ENCODE assay signal across 11 cellular contexts in the genomic region with DNA sequence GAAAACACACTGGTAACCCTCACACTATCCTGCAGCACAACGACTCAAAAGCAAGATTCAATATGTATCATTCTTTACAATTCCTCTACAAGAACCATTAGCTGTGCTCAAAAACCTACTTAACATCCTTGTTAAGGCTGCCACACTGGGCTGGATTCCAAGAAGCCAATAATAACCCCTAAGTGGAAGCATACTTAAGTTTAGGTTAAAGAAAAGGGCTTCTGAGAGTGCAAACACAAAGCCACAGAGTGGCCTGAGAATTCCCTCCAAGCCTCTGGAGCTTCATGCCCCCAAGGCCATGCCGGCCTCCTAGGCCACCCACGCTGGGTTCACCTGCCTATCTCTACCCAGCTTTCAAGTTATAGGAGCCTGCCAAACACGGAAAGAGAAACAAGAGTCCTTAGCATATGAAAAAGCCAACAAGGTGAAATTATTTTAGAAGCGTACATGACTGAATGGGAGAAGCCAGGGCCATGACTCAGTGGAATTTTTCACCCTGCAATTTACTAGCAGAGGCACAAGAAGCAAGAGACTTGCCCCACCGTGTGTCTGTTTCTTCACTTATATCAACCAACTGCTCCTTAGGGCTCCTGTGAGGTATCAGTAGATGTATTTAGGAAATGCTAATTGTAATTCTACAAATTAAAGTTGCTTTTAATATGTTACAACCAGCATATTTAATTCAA.
DNase-seq lines count a peak whose midpoint lies in the region; ATAC-seq lines count a peak whose summit lies in the region.
"Had no signal": no experiment of that assay in that cellular context is flagged by ENCODE, and none has a peak within 500 bp of the region (broad histone marks: within the 10 kb centered on the region; RNA-seq: fewer than 3 reads in every experiment).

No MANE protein-coding gene starts in this region.

- intact Hi-C loops in Right ventricle myocardium superior (cut with DNase I) (no loop called here), cardiac septum (cut with DNase I) (no loop called here)

- no peak overlapping the region for H3K27ac Mint-ChIP-seq in activated CD8-positive, alpha-beta memory T cell treated with anti-CD3 and anti-CD28 coated beads, Interleukin-2, amount 10 ng/mL, durations not matched to agents 7 days and 5 days

- ATAC-seq in Right ventricle myocardium superior (ENCODE audit: poor library complexity) = peak; percentile 45
- ATAC-seq in activated CD8-positive, alpha-beta memory T cell treated with anti-CD3 and anti-CD28 coated beads, Interleukin-2, amount 10 ng/mL, durations not matched to agents 7 days and 5 days = no peak
- ATAC-seq in GM21528 (IDR thresholded peaks at IDR 0.05; ENCODE audit: low FRiP score, unreplicated experiment) = no peak
- ATAC-seq in HG02840 (IDR thresholded peaks at IDR 0.05; ENCODE audit: low FRiP score, unreplicated experiment) = no peak
- ATAC-seq in GM21423 (IDR thresholded peaks at IDR 0.05; ENCODE audit: unreplicated experiment) = no peak
- ATAC-seq: left lobe of liver had no signal

- no peaks in the 10 kb centered on the region for H3K9me3 Mint-ChIP-seq in activated CD8-positive, alpha-beta memory T cell treated with anti-CD3 and anti-CD28 coated beads, Interleukin-2, amount 10 ng/mL, durations not matched to agents 7 days and 5 days (ENCODE audit: low read depth)

- CTCF ChIA-PET in activated CD8-positive, alpha-beta memory T cell treated with anti-CD3 and anti-CD28 coated beads, Interleukin-2, amount 10 ng/mL, durations not matched to agents 7 days and 5 days (lab: Charles Lee) = no interaction called here

- DNase-seq in Right ventricle myocardium superior (no peak), cardiac septum (ENCODE audit: low spot score) (no peak), NCI-H524 treated with DMSO at 0.1 percent for 48 hours (lab: John Stamatoyannopoulos, UW) (peak; percentile 61), fibroblast of peridontal ligament (ENCODE audit: extremely low read depth) (peak; percentile 73)
- DNase-seq in activated CD8-positive, alpha-beta memory T cell treated with anti-CD3 and anti-CD28 coated beads, Interleukin-2, amount 10 ng/mL, durations not matched to agents 7 days and 5 days = no peak
- DNase-seq: activated CD4-positive, CD25-positive, alpha-beta regulatory T cell; effector memory CD4-positive, alpha-beta T cell had no signal

- H3K27me3 Mint-ChIP-seq in activated CD8-positive, alpha-beta memory T cell treated with anti-CD3 and anti-CD28 coated beads, Interleukin-2, amount 10 ng/mL, durations not matched to agents 7 days and 5 days = no peaks in the 10 kb centered on the region

- no peak overlapping the region for H3K4me3 Mint-ChIP-seq in activated CD8-positive, alpha-beta memory T cell treated with anti-CD3 and anti-CD28 coated beads, Interleukin-2, amount 10 ng/mL, durations not matched to agents 7 days and 5 days

- no peaks in the 10 kb centered on the region for H3K36me3 Mint-ChIP-seq in activated CD8-positive, alpha-beta memory T cell treated with anti-CD3 and anti-CD28 coated beads, Interleukin-2, amount 10 ng/mL, durations not matched to agents 7 days and 5 days

- H3K4me1 Mint-ChIP-seq in activated CD8-positive, alpha-beta memory T cell treated with anti-CD3 and anti-CD28 coated beads, Interleukin-2, amount 10 ng/mL, durations not matched to agents 7 days and 5 days = no peaks in the 10 kb centered on the region

Comparison
In these comparisons a context has a peak if more than half of its experiments do, and no peak if none do; other contexts are left out.
1. DNase-seq: peak in NCI-H524 treated with DMSO at 0.1 percent for 48 hours (single experiment) and fibroblast of peridontal ligament (single experiment); none in Right ventricle myocardium superior (single experiment), cardiac septum (single experiment) and activated CD8-positive, alpha-beta memory T cell treated with anti-CD3 and anti-CD28 coated beads, Interleukin-2, amount 10 ng/mL, durations not matched to agents 7 days and 5 days (single experiment).